Comparison of ENCODE assay signal across 8 cellular contexts in the genomic region with DNA sequence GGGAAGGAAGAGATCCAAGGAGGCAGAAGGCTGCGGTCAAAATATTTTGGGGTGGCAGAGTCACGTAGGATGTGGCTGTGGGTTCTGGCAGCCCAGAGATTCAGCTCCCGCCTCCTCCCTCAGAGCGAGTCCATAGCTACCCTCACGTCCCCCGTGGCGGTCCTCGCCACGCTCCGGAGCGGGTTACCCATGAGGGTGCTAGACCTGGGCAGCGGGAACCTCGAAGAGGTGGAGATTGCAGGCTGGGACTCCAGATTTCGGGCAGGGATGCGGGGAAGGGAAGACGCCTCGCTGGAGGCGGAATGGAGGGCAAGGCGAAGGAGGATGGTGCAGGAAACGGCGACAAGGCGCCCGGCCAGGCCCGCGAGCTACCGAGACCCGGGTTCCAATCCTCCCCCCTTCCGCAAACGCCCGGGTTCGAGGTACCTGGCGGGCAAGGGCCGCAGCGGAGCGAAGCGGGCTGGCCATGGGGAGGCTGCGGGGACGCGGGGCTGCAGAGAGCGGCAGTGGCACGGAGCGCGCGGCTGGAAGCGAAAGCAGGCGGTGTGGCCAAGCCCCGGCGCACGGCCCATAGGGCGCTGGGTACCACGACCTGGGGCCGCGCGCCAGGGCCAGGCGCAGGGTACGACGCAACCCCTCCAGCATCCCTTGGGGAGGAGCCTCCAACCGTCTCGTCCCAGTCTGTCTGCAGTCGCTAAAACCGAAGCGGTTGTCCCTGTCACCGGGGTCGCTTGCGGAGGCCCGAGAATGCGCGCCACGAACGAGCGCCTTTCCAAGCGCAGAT. TPM values are rescaled to one million over a fixed set of nuclear protein-coding genes. Genes with fewer than 3 reads are reported as not detected.
DNase-seq lines count a peak whose midpoint lies in the region; ATAC-seq and TF ChIP-seq lines count a peak whose summit lies in the region.

No MANE protein-coding gene starts in this region.

- H3K27ac ChIP-seq in sigmoid colon: peak overlapping the region; percentile 25 to 68 (median 61)

- peak; percentile 49 for DNase-seq in astrocyte of the spinal cord (ENCODE audit: low read depth, low spot score)
- no peak for DNase-seq in sigmoid colon
- no peak for DNase-seq in HEK293T (ENCODE audit: extremely low spot score)
- no peak for DNase-seq in NCI-H1092 (lab: John Stamatoyannopoulos, UW)
- DNase-seq in NAMALWA (ENCODE audit: low spot score): no peak

- no peak for TF ChIP-seq POLR2A in sigmoid colon (IDR thresholded peaks at IDR 0.05)

- no peak for TF ChIP-seq EP300 in sigmoid colon (IDR thresholded peaks at IDR 0.05)

- peaks cover 0 to 14% (median 0%) of the 10 kb centered on the region in 4 donors for H3K4me1 ChIP-seq in sigmoid colon

- WGBS in sigmoid colon, 2 donors: 2 to 25% methylated on average over 72 of the region's 72 CpGs

- intact Hi-C loops in sigmoid colon (cut with DNase I): no loop called here

- H3K4me3 ChIP-seq in astrocyte of the spinal cord (ENCODE audit: low read depth, low read length) (peak overlapping the region; percentile 46), iPS-18c (ENCODE audit: insufficient read depth, low read depth, low read length) (peak overlapping the region; percentile 78), sigmoid colon (peak overlapping the region; percentile 30 to 54 (median 50))

- H3K9me3 ChIP-seq in iPS-18c (ENCODE audit: control insufficient read depth, insufficient read depth, low read length): peaks cover 5% of the 10 kb centered on the region
- H3K9me3 ChIP-seq in sigmoid colon: no peaks in the 10 kb centered on the region

- TF ChIP-seq CTCF in astrocyte of the spinal cord (IDR thresholded peaks at IDR 0.05; ENCODE audit: low read depth, low read length) (no peak), sigmoid colon (IDR thresholded peaks at IDR 0.05) (no peak)

- CTCF ChIA-PET in HEK293T (lab: Yijun Ruan, JAX): no interaction called here

- peak; percentile 55 for ATAC-seq in GM18909 (IDR thresholded peaks at IDR 0.05; ENCODE audit: poor library complexity, unreplicated experiment)
- peak; percentile 40 for ATAC-seq in HG03196 (IDR thresholded peaks at IDR 0.05; ENCODE audit: unreplicated experiment)

- in situ Hi-C loops in astrocyte of the spinal cord (cut with HindIII; ENCODE audit: low sequenced_read_pairs): no loop called here

- peaks cover 0 to 21% (median 16%) of the 10 kb centered on the region in 3 donors for H3K27me3 ChIP-seq in sigmoid colon

- POLR2A ChIA-PET in HEK293T (lab: Yijun Ruan, JAX): no interaction called here

- H3K36me3 ChIP-seq in sigmoid colon: no peaks in the 10 kb centered on the region

TF ChIP-seq in HEK293T, 16 proteins besides CTCF, POLR2A, EP300 and RAD21:
- TF ChIP-seq, protein P1, sequence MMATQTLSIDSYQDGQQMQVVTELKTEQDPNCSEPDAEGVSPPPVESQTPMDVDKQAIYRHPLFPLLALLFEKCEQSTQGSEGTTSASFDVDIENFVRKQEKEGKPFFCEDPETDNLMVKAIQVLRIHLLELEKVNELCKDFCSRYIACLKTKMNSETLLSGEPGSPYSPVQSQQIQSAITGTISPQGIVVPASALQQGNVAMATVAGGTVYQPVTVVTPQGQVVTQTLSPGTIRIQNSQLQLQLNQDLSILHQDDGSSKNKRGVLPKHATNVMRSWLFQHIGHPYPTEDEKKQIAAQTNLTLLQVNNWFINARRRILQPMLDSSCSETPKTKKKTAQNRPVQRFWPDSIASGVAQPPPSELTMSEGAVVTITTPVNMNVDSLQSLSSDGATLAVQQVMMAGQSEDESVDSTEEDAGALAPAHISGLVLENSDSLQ (IDR thresholded peaks at IDR 0.05): no peak
- TF ChIP-seq FOXM1 (IDR thresholded peaks at IDR 0.05; ENCODE audit: borderline replicate concordance): no peak
- TF ChIP-seq ELF4 (IDR thresholded peaks at IDR 0.05): no peak
- TF ChIP-seq L3MBTL2 (conservative IDR thresholded peaks at IDR 0.05): no peak
- TF ChIP-seq NFRKB (IDR thresholded peaks at IDR 0.05): no peak
- TF ChIP-seq FOXA1 (IDR thresholded peaks at IDR 0.05): no peak
- no peak for TF ChIP-seq ARNT (IDR thresholded peaks at IDR 0.05)
- no peak for TF ChIP-seq BHLHE40 (IDR thresholded peaks at IDR 0.05; ENCODE audit: borderline replicate concordance)
- TF ChIP-seq HDGF (IDR thresholded peaks at IDR 0.05; ENCODE audit: borderline replicate concordance): no peak
- TF ChIP-seq CTBP1 (IDR thresholded peaks at IDR 0.05; ENCODE audit: borderline replicate concordance): no peak
- TF ChIP-seq SP1 (IDR thresholded peaks at IDR 0.05): no peak
- TF ChIP-seq FOXK2 (IDR thresholded peaks at IDR 0.05): no peak
- no peak for TF ChIP-seq ZNF384 (IDR thresholded peaks at IDR 0.05)

RNA-seq across cellular contexts. Expression of a gene that starts 46.2 kb away (rescaled TPM):
- 10 to 100 TPM in 3 of 4 donors, 1 to 10 TPM in 1; 7.9 to 20.3 (median 20.2) TPM for total RNA-seq in sigmoid colon
- polyA plus RNA-seq in sigmoid colon: 10 to 100 TPM in 1 of 3 donors, 1 to 10 TPM in 2; 2.1 to 12.0 (median 3.1) TPM
